In the genomic region with DNA sequence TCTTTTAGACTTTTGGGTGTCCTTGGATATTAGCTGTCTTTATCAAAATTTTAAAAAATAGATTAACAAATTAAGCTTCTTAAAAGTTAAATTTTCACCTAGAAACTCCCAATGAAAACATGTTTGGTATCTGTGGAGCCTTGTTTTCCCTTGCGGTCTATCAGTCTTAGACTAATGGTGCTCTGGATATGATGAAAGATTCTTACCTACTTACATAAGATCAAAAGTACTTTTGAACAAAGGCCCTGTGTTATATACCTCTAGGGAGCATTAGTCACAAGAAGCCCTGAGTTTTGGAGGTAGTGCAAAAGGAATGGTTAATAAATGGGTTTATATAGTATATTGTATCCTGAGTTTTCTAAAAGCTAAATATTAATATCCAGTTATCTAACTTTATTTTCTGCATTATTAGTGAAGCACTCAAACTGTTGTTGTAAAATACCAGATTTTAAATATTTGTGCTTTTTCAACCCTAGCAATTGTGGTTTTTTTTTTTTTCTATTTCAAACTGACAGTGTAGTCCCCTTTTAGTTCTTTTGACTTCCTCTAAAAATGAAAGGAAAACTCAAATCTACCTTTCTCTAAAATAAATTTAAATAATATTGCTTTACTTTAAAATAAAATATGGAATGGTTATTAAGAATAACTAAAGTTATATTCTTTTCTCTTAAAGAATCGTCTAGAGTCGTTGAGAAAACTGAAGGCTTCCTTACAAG, we compare ENCODE assay signal across 1 cellular context.
TF ChIP-seq lines count a peak whose summit lies in the region.

No MANE protein-coding gene starts in this region.

TF ChIP-seq in IMR-90, 13 proteins besides CTCF, POLR2A, EP300 and RAD21:
- TF ChIP-seq MXI1 (IDR thresholded peaks at IDR 0.05; ENCODE audit: borderline replicate concordance, low read depth, low read length) (no peak), BHLHE40 (IDR thresholded peaks at IDR 0.05; ENCODE audit: low read depth, low read length) (no peak), CEBPB (IDR thresholded peaks at IDR 0.05; ENCODE audit: low read depth, low read length) (no peak), MAZ (IDR thresholded peaks at IDR 0.05; ENCODE audit: borderline replicate concordance, low read depth, low read length) (no peak), NFE2L2 (IDR thresholded peaks at IDR 0.05; ENCODE audit: low read depth, low read length) (no peak), RCOR1 (IDR thresholded peaks at IDR 0.05; ENCODE audit: insufficient replicate concordance, low read length) (no peak), FOS (IDR thresholded peaks at IDR 0.05; ENCODE audit: low read depth, low read length) (no peak), RFX5 (IDR thresholded peaks at IDR 0.05; ENCODE audit: low read depth, low read length) (no peak), MAFK (IDR thresholded peaks at IDR 0.05; ENCODE audit: low read depth, low read length) (no peak), SMC3 (IDR thresholded peaks at IDR 0.05; ENCODE audit: low read depth, low read length) (no peak), CHD1 (IDR thresholded peaks at IDR 0.05; ENCODE audit: low read depth, low read length) (no peak)
- TF ChIP-seq, protein P1, sequence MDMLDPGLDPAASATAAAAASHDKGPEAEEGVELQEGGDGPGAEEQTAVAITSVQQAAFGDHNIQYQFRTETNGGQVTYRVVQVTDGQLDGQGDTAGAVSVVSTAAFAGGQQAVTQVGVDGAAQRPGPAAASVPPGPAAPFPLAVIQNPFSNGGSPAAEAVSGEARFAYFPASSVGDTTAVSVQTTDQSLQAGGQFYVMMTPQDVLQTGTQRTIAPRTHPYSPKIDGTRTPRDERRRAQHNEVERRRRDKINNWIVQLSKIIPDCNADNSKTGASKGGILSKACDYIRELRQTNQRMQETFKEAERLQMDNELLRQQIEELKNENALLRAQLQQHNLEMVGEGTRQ (IDR thresholded peaks at IDR 0.05; ENCODE audit: low read depth, low read length): no peak
- TF ChIP-seq, protein P2, sequence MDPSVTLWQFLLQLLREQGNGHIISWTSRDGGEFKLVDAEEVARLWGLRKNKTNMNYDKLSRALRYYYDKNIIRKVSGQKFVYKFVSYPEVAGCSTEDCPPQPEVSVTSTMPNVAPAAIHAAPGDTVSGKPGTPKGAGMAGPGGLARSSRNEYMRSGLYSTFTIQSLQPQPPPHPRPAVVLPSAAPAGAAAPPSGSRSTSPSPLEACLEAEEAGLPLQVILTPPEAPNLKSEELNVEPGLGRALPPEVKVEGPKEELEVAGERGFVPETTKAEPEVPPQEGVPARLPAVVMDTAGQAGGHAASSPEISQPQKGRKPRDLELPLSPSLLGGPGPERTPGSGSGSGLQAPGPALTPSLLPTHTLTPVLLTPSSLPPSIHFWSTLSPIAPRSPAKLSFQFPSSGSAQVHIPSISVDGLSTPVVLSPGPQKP (IDR thresholded peaks at IDR 0.05; ENCODE audit: borderline replicate concordance, low read depth, low read length): no peak
